8 cellular contexts compared by ENCODE assay signal in the genomic region with DNA sequence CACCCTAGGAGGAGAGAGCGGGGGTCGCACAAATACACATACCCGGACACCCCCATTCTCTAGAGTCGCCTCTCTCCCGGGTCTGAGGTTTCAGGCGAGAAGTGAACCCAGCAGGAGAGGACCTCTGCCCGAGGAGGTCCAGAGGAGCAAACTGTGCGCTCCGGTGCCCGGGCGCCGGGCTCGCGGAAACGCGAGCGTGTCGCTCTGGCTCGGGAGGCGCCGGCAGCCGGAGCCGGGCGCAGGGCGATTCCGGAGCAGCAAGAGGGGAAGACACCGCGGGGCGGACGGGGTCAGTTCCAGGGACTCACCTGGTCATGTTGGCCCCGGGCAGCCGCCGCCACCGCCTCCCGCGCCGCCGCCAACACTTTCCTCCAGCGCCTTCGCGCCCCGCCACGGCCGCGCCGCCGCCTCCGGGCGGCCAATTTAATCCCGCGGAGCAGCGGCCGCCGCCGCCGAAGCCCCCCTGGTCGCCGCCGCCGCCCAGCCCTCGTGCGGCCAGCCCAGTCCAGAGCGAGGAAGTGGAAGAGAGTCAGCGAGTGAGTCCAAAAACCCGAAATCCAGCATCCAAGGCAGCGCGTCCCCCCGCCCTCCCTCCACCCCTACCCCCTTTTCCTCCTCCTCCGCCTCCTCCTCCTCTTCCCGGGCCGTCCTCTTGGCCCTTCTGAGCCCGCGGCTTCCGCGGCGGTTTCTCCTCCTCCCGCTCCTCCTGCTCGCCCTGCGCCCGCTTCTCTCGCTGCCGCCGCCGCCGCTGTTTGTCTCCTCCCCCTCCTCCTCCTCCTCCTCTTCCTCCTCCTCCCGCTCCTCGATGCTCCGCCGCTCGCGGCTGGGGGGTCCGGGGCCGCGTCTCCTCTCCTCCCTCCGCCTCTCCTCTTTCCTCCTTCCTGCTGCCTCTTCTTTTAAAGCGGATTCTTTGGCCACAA.
DNase-seq lines count a peak whose midpoint lies in the region; ATAC-seq and TF ChIP-seq lines count a peak whose summit lies in the region.

No MANE protein-coding gene starts in this region.

- H3K9me3 ChIP-seq in SK-N-MC (ENCODE audit: low read depth, low read length) (no peaks in the 10 kb centered on the region), ectodermal cell (ENCODE audit: control insufficient read depth, low read length) (no peaks in the 10 kb centered on the region), lung (ENCODE audit: control insufficient read depth in 2 of 2, insufficient read depth in 1 of 2, low read length in 1 of 2) (no peaks in the 10 kb centered on the region), stomach smooth muscle (ENCODE audit: control insufficient read depth in 2 of 2, low read length in 2 of 2) (no peaks in the 10 kb centered on the region)

- H3K4me3 ChIP-seq in SK-N-MC (peak overlapping the region; percentile 58), ectodermal cell (ENCODE audit: insufficient read depth, low read depth, low read length) (peak overlapping the region; percentile 70), lung (peak overlapping the region; percentile 50), stomach smooth muscle (ENCODE audit: low read length in 2 of 2) (peak overlapping the region; percentile 57 to 71)

- no peaks in the 10 kb centered on the region for H3K36me3 ChIP-seq in SK-N-MC (ENCODE audit: insufficient read depth, low read length)
- no peaks in the 10 kb centered on the region for H3K36me3 ChIP-seq in ectodermal cell (ENCODE audit: control insufficient read depth, insufficient read depth, low read length)
- no peaks in the 10 kb centered on the region for H3K36me3 ChIP-seq in lung (ENCODE audit: control insufficient read depth in 2 of 2, insufficient read depth in 2 of 2, low read length in 2 of 2)
- H3K36me3 ChIP-seq in stomach smooth muscle (ENCODE audit: control insufficient read depth in 2 of 2, insufficient read depth in 2 of 2, low read length in 2 of 2) = no peaks in the 10 kb centered on the region

- peaks cover 10% of the 10 kb centered on the region for H3K4me1 ChIP-seq in ectodermal cell (ENCODE audit: control insufficient read depth, insufficient read depth, low read length)
- H3K4me1 ChIP-seq in lung (ENCODE audit: control insufficient read depth in 2 of 2, insufficient read depth in 2 of 2, low read length in 2 of 2) = peaks cover 3% of the 10 kb centered on the region in 2 donors
- H3K4me1 ChIP-seq in stomach smooth muscle (ENCODE audit: control insufficient read depth, insufficient read depth, low read length) = peaks cover 13% of the 10 kb centered on the region

- H3K9ac ChIP-seq in SK-N-MC (ENCODE audit: insufficient read length) (no peak overlapping the region), stomach smooth muscle (ENCODE audit: low read length in 2 of 2) (peak overlapping the region in 1 of 2 donors; percentile 39)

- ATAC-seq in lung (ENCODE audit: insufficient read depth, low FRiP score) = peak; percentile 24
- ATAC-seq in HG03457 (IDR thresholded peaks at IDR 0.05; ENCODE audit: unreplicated experiment) = no peak

- peak; percentile 11 for DNase-seq in stimulated activated CD4-positive, alpha-beta T cell treated with anti-CD3 and anti-CD28 coated beads, Interleukin-12 subunit alpha, Interleukin-12 subunit beta, amount 100 ng/mL, for 4 hours
- no peak for DNase-seq in stimulated activated CD4-positive, alpha-beta T cell treated with anti-CD3 and anti-CD28 coated beads, Interleukin-4, amount 100 ng/mL, for 24 hours
- DNase-seq in SK-N-MC (ENCODE audit: low read depth, low spot score) = no peak
- DNase-seq in lung (ENCODE audit: low spot score) = peak; percentile 31
- no peak for DNase-seq in NCI-H1694 (lab: John Stamatoyannopoulos, UW)

- WGBS in ectodermal cell, 2 experiments = 0% methylated on average over 96 of the region's 96 CpGs
- WGBS in lung, 2 donors = 0 to 1% methylated on average over 59 to 96 of the region's 96 CpGs

- TF ChIP-seq CTCF in lung (IDR thresholded peaks at IDR 0.05; ENCODE audit: control extremely low read depth, extremely low read depth) = no peak

- no peaks in the 10 kb centered on the region for H3K27me3 ChIP-seq in ectodermal cell (ENCODE audit: control insufficient read depth, insufficient read depth, low read length, poor library complexity, severe bottlenecking)
- H3K27me3 ChIP-seq in lung (ENCODE audit: control insufficient read depth, insufficient read depth) = no peaks in the 10 kb centered on the region
- peaks cover 11 to 41% of the 10 kb centered on the region in 2 donors for H3K27me3 ChIP-seq in stomach smooth muscle (ENCODE audit: control insufficient read depth in 1 of 2, insufficient read depth in 2 of 2, low read length in 2 of 2)

- H3K27ac ChIP-seq in SK-N-MC (no peak overlapping the region), ectodermal cell (ENCODE audit: insufficient read depth, low read depth, low read length, poor library complexity, severe bottlenecking) (peak overlapping the region; percentile 73), lung (ENCODE audit: low read depth in 1 of 2, low read length in 1 of 2) (no peak overlapping the region), stomach smooth muscle (ENCODE audit: low read length) (no peak overlapping the region)

Comparison
In these comparisons a context has a peak if more than half of its experiments do, and no peak if none do; other contexts are left out.
1. DNase-seq: peak in stimulated activated CD4-positive, alpha-beta T cell treated with anti-CD3 and anti-CD28 coated beads, Interleukin-12 subunit alpha, Interleukin-12 subunit beta, amount 100 ng/mL, for 4 hours (single experiment) and lung (single experiment); none in stimulated activated CD4-positive, alpha-beta T cell treated with anti-CD3 and anti-CD28 coated beads, Interleukin-4, amount 100 ng/mL, for 24 hours (single experiment), SK-N-MC (single experiment) and NCI-H1694 (single experiment).
2. Peak in every context shown above with its lines, with median percentiles within 50 percentile points of each other: H3K4me3 ChIP-seq.